In genomic region chr2:54054271-54054670, GRCh38 we compare ENCODE assay signal across 8 cellular contexts.
DNase-seq lines count a peak whose midpoint lies in the region; ATAC-seq and TF ChIP-seq lines count a peak whose summit lies in the region.

No MANE protein-coding gene starts in this region.

- H3K27me3 Mint-ChIP-seq in activated T-cell treated with anti-CD3 and anti-CD28 coated beads, Interleukin-2, amount 50 U/mL, for 4 hours (ENCODE audit: low read depth) = no peaks in the 10 kb centered on the region
- H3K27me3 Mint-ChIP-seq in activated CD4-positive, alpha-beta memory T cell treated with anti-CD3 and anti-CD28 coated beads, Interleukin-2, amount 10 ng/mL, durations not matched to agents 7 days and 5 days = no peaks in the 10 kb centered on the region

- H3K4me1 ChIP-seq in thyroid gland = peaks cover 3 to 4% of the 10 kb centered on the region in 2 donors

- intact Hi-C loops in thyroid gland (cut with DNase I) = no loop called here

- H3K4me3 ChIP-seq in thyroid gland (replicated peaks in 1 of 3) (no peak overlapping the region), foreskin fibroblast (ENCODE audit: low read depth in 1 of 2, low read length in 2 of 2) (no peak overlapping the region)

- H3K4me3 Mint-ChIP-seq in activated T-cell treated with anti-CD3 and anti-CD28 coated beads, Interleukin-2, amount 50 U/mL, for 4 hours = peak overlapping the region; percentile 22
- H3K4me3 Mint-ChIP-seq in activated CD4-positive, alpha-beta memory T cell treated with anti-CD3 and anti-CD28 coated beads, Interleukin-2, amount 10 ng/mL, durations not matched to agents 7 days and 5 days = peak overlapping the region; percentile 38

- H3K27ac Mint-ChIP-seq in activated CD4-positive, alpha-beta memory T cell treated with anti-CD3 and anti-CD28 coated beads, Interleukin-2, amount 10 ng/mL, durations not matched to agents 7 days and 5 days = peak overlapping the region; percentile 77

- no peaks in the 10 kb centered on the region for H3K27me3 ChIP-seq in thyroid gland

- H3K36me3 Mint-ChIP-seq in activated T-cell treated with anti-CD3 and anti-CD28 coated beads, Interleukin-2, amount 50 U/mL, for 4 hours (ENCODE audit: insufficient read depth) = peaks cover 19% of the 10 kb centered on the region
- H3K36me3 Mint-ChIP-seq in activated CD4-positive, alpha-beta memory T cell treated with anti-CD3 and anti-CD28 coated beads, Interleukin-2, amount 10 ng/mL, durations not matched to agents 7 days and 5 days (ENCODE audit: low read depth) = peaks cover 5% of the 10 kb centered on the region

- TF ChIP-seq CTCF in thyroid gland (IDR thresholded peaks at IDR 0.05) (no peak), foreskin fibroblast (IDR thresholded peaks at IDR 0.05; ENCODE audit: low read depth, low read length) (no peak)

- no peak for DNase-seq in activated T-cell treated with anti-CD3 and anti-CD28 coated beads, Interleukin-2, amount 50 U/mL, for 4 hours
- no peak for DNase-seq in activated T-cell treated with anti-CD3 and anti-CD28 coated beads, Interleukin-2, amount 50 U/mL, for 1 hour
- no peak for DNase-seq in activated CD4-positive, alpha-beta memory T cell treated with anti-CD3 and anti-CD28 coated beads, Interleukin-2, amount 10 ng/mL, durations not matched to agents 7 days and 5 days
- DNase-seq in thyroid gland (no peak), foreskin fibroblast (no peak), cerebellar nuclear complex (lab: John Stamatoyannopoulos, UW) (no peak), RKO (ENCODE audit: low spot score) (no peak)

- POLR2A ChIA-PET in activated CD4-positive, alpha-beta memory T cell treated with anti-CD3 and anti-CD28 coated beads, Interleukin-2, amount 10 ng/mL, durations not matched to agents 7 days and 5 days (lab: Charles Lee) = interaction anchor here (1.0 to 1.1 kb wide), 2 partner anchors 12 to 59 kb away, joined by 3 read pairs; no protein-coding TSS in a partner anchor

- peak; percentile 63 to 81 for ATAC-seq in activated T-cell treated with anti-CD3 and anti-CD28 coated beads, Interleukin-2, amount 50 U/mL, for 4 hours
- peak; percentile 51 for ATAC-seq in HG02970 (IDR thresholded peaks at IDR 0.05; ENCODE audit: low FRiP score, unreplicated experiment)

- H3K9me3 ChIP-seq in thyroid gland = no peaks in the 10 kb centered on the region

- peaks cover 28% of the 10 kb centered on the region for H3K4me1 Mint-ChIP-seq in activated T-cell treated with anti-CD3 and anti-CD28 coated beads, Interleukin-2, amount 50 U/mL, for 4 hours (ENCODE audit: low read depth)
- H3K4me1 Mint-ChIP-seq in activated CD4-positive, alpha-beta memory T cell treated with anti-CD3 and anti-CD28 coated beads, Interleukin-2, amount 10 ng/mL, durations not matched to agents 7 days and 5 days = peaks cover 29% of the 10 kb centered on the region

- no peak for TF ChIP-seq POLR2A in thyroid gland (IDR thresholded peaks at IDR 0.05)

- H3K27ac ChIP-seq in thyroid gland = peak overlapping the region in 2 of 3 donors; percentile 6 to 60

- peaks cover 5% of the 10 kb centered on the region for H3K9me3 Mint-ChIP-seq in activated T-cell treated with anti-CD3 and anti-CD28 coated beads, Interleukin-2, amount 50 U/mL, for 4 hours
- H3K9me3 Mint-ChIP-seq in activated CD4-positive, alpha-beta memory T cell treated with anti-CD3 and anti-CD28 coated beads, Interleukin-2, amount 10 ng/mL, durations not matched to agents 7 days and 5 days = peaks cover 3% of the 10 kb centered on the region

- H3K36me3 ChIP-seq in thyroid gland = no peaks in the 10 kb centered on the region

- 66 to 67% methylated on average over 3 of the region's 3 CpGs for WGBS in thyroid gland, 2 donors

- CTCF ChIA-PET in activated CD4-positive, alpha-beta memory T cell treated with anti-CD3 and anti-CD28 coated beads, Interleukin-2, amount 10 ng/mL, durations not matched to agents 7 days and 5 days (lab: Charles Lee) = interaction anchor here (1.3 to 2.5 kb wide), 4 partner anchors 13 to 86 kb away, joined by 4 to 15 read pairs (median 8); no protein-coding TSS in a partner anchor
